Comparison of ENCODE assay signal across 8 cellular contexts in the genomic region with DNA sequence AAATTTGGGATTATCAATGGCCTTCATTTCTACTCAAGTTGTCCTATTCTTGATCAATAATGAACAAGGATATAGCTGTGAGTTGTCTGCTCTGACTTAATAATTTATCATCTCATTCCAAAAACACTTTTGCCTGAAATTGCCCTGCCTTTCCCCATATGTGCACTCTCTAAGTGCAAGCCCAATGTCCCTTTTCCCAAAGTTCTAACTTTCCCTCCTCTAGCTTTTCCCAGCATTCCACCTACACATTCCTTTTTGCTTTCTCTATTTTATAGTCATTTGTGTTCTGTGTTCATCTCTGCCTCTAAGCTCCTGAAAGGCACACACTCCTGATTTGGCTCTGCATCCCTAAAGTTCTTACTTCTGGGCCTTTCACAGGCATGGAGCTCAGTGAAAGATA.
"Had no signal": no experiment of that assay in that cellular context is flagged by ENCODE, and none has a peak within 500 bp of the region (broad histone marks: within the 10 kb centered on the region; RNA-seq: fewer than 3 reads in every experiment).

No MANE protein-coding gene starts in this region.

- H3K27ac ChIP-seq: GM23248 had no signal

- H3K36me3 ChIP-seq: HAP-1 had no signal

- H3K9me3 ChIP-seq: HAP-1 had no signal

- H3K9me3 Mint-ChIP-seq: GM23338, H9, HFFc6 had no signal

- DNase-seq: GOT3, H7, H9, HCEC 1CT, HFFc6 had no signal

- H3K4me3 Mint-ChIP-seq: GM23338, H9, HFFc6 had no signal

- H3K4me3 ChIP-seq: GM23248, GM23338, HAP-1 had no signal

- H3K27ac Mint-ChIP-seq: GM23338, H9, HFFc6 had no signal

- H3K4me1 ChIP-seq: HAP-1 had no signal
